Comparison of ENCODE assay signal across 27 cellular contexts in the genomic region with DNA sequence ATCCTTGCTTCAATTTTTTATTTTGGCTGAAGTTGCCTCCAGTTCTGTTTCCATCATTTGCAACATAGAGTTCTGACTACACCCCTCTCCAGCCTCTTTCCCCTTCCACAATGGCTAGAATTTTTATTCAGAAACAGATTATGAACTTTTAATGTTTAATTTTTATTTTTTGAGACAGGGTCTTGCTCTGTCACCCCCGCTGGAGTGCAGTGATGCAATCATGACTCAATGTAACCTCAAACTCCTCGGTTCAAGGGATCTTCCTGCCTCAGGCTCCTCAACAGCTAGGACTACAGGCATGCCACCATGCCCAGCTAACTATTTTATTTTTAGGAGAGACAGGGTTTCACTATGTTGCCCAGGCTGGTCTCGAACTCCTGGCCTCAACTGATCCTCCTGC. TPM values are rescaled to one million over a fixed set of nuclear protein-coding genes. Genes with fewer than 3 reads are reported as not detected.
"Had no signal": no experiment of that assay in that cellular context is flagged by ENCODE, and none has a peak within 500 bp of the region (broad histone marks: within the 10 kb centered on the region; RNA-seq: fewer than 3 reads in every experiment).

No MANE protein-coding gene starts in this region.

- ATAC-seq: activated CD4-positive, alpha-beta T cell treated with anti-CD3 and anti-CD28 coated beads for 36 hours; activated CD8-positive, alpha-beta T cell treated with anti-CD3 and anti-CD28 coated beads for 36 hours; activated T-helper 17 cell treated with anti-CD3 and anti-CD28 coated beads, Interleukin-2, amount 50 U/mL, for 72 hours; Panc1; Right ventricle myocardium inferior; T-cell had no signal

- DNase-seq: activated CD4-positive, alpha-beta T cell treated with anti-CD3 and anti-CD28 coated beads for 36 hours; activated CD8-positive, alpha-beta T cell treated with anti-CD3 and anti-CD28 coated beads for 36 hours; activated gamma-delta T cell; activated naive CD4-positive, alpha-beta T cell treated with anti-CD3 and anti-CD28 coated beads for 36 hours; activated T-cell treated with anti-CD3 and anti-CD28 coated beads for 4 hours; activated T-cell treated with anti-CD3 and anti-CD28 coated beads, Interleukin-2, amount 50 U/mL, for 48 hours; amygdala; Karpas-422; NCI-H1048; NCI-H146; NCI-H187 treated with DMSO at 0.1 percent for 48 hours; NCI-H2081 treated with DMSO at 0.1 percent for 48 hours; NCI-H2227 treated with DMSO at 0.1 percent for 48 hours; NCI-H446 treated with DMSO at 0.1 percent for 48 hours; NCI-H524 treated with DMSO at 0.1 percent for 48 hours; NCI-H82; NK-92 treated with Interleukin-12 subunit alpha and Interleukin-12 subunit beta, amount 100 ng/mL, for 24 hours; RPMI8226; T-cell; T-helper 2 cell; T1000 had no signal

- H3K36me3 ChIP-seq: WERI-Rb-1 had no signal

- H3K4me3 ChIP-seq: SK-N-MC had no signal

- H3K27ac ChIP-seq: SK-N-MC, WERI-Rb-1 had no signal

RNA-seq across cellular contexts. Expression of gene NTSR2, which starts 2.8 kb away (rescaled TPM):
- total RNA-seq: activated CD4-positive, alpha-beta T cell treated with anti-CD3 and anti-CD28 coated beads for 36 hours; activated CD8-positive, alpha-beta T cell treated with anti-CD3 and anti-CD28 coated beads for 36 hours; activated naive CD4-positive, alpha-beta T cell treated with anti-CD3 and anti-CD28 coated beads for 36 hours; activated T-helper 17 cell treated with anti-CD3 and anti-CD28 coated beads, Interleukin-2, amount 50 U/mL, for 72 hours; astrocyte; Right ventricle myocardium inferior; T-cell had no signal
